In genomic region chr14:68333265-68333664, GRCh38 we compare ENCODE assay signal across 25 cellular contexts.
A peak's percentile ranks its signal among the peaks of the same experiment; 100 is the strongest.
DNase-seq lines count a peak whose midpoint lies in the region; ATAC-seq, FAIRE-seq and TF ChIP-seq lines count a peak whose summit lies in the region.
"Had no signal": no experiment of that assay in that cellular context is flagged by ENCODE, and none has a peak within 500 bp of the region (broad histone marks: within the 10 kb centered on the region; RNA-seq: fewer than 3 reads in every experiment).

No MANE protein-coding gene starts in this region.

- peaks cover 3% of the 10 kb centered on the region for H3K36me3 Mint-ChIP-seq in type B pancreatic cell
- H3K36me3 Mint-ChIP-seq: natural killer cell treated with Interleukin-12 subunit alpha and Interleukin-12 subunit beta and Interleukin-15 and Interleukin-18, amount 100 ng/mL, for 72 hours had no signal

- H3K4me3 ChIP-seq in left ventricle myocardium inferior: no peak overlapping the region
- H3K4me3 ChIP-seq in heart left ventricle: no peak overlapping the region
- H3K4me3 ChIP-seq in GM12878: no peak overlapping the region
- H3K4me3 ChIP-seq: cardiac muscle cell, right lobe of liver, upper lobe of right lung had no signal

- no peak for TF ChIP-seq POLR2A in heart left ventricle (IDR thresholded peaks at IDR 0.05)
- TF ChIP-seq POLR2A in GM12878 (IDR thresholded peaks at IDR 0.05; ENCODE audit: low read depth, low read length): no peak

- RAD21 ChIA-PET in GM12878 (lab: Charles Lee; ENCODE audit: unreplicated experiment): interaction anchor here (0.7 to 2.9 kb wide), 11 partner anchors 8 to 68 kb away, joined by 3 to 11 read pairs (median 4); no protein-coding TSS in a partner anchor

- CTCF ChIA-PET in GM12878 (lab: Yijun Ruan, JAX): interaction anchor here (0.6 to 2.4 kb wide), 3 partner anchors 19 to 86 kb away, joined by 3 to 10 read pairs (median 3); no protein-coding TSS in a partner anchor

- H3K9me3 ChIP-seq in left ventricle myocardium inferior (replicated peaks): no peaks in the 10 kb centered on the region
- H3K9me3 ChIP-seq in heart left ventricle: no peaks in the 10 kb centered on the region
- H3K9me3 ChIP-seq in GM12878 (replicated peaks; ENCODE audit: control insufficient read depth, insufficient read depth, low read length): no peaks in the 10 kb centered on the region
- H3K9me3 ChIP-seq: right lobe of liver, upper lobe of right lung had no signal

- peaks cover 14% of the 10 kb centered on the region for H3K4me1 ChIP-seq in left ventricle myocardium inferior
- H3K4me1 ChIP-seq in heart left ventricle: peaks cover 0 to 38% (median 3%) of the 10 kb centered on the region in 12 donors
- H3K4me1 ChIP-seq in GM12878 (ENCODE audit: control insufficient read depth, insufficient read depth, low read length): peaks cover 60% of the 10 kb centered on the region
- H3K4me1 ChIP-seq: parathyroid adenoma, right lobe of liver, upper lobe of right lung had no signal

- intact Hi-C loops in left ventricle myocardium inferior (cut with micrococcal nuclease) (no loop called here), heart left ventricle (cut with DNase I) (no loop called here), GM12878 (cut with micrococcal nuclease; ENCODE audit: unreplicated experiment) (no loop called here)

- H3K9ac ChIP-seq in GM12878 (ENCODE audit: control insufficient read depth, insufficient read depth, low read length): no peak overlapping the region
- H3K9ac ChIP-seq: parathyroid adenoma had no signal

- ATAC-seq in heart left ventricle (no peak), GM12878 (peak; percentile 79), HG03280 (IDR thresholded peaks at IDR 0.05; ENCODE audit: unreplicated experiment) (no peak)
- ATAC-seq: activated CD4-positive, alpha-beta T cell treated with anti-CD3 and anti-CD28 coated beads for 36 hours; activated T-cell treated with anti-CD3 and anti-CD28 coated beads, Interleukin-2, amount 50 U/mL, for 4 hours; natural killer cell treated with Interleukin-12 subunit alpha and Interleukin-12 subunit beta and Interleukin-15 and Interleukin-18, amount 100 ng/mL, for 72 hours; upper lobe of right lung had no signal

- H3K36me3 ChIP-seq in left ventricle myocardium inferior: no peaks in the 10 kb centered on the region
- no peaks in the 10 kb centered on the region for H3K36me3 ChIP-seq in heart left ventricle
- H3K36me3 ChIP-seq in GM12878 (ENCODE audit: control insufficient read depth in 2 of 2, insufficient read depth in 2 of 2, low read length in 1 of 2): no peaks in the 10 kb centered on the region
- H3K36me3 ChIP-seq: cardiac muscle cell, right lobe of liver, upper lobe of right lung had no signal

- H4K20me1 ChIP-seq in GM12878 (ENCODE audit: control insufficient read depth, insufficient read depth): no peaks in the 10 kb centered on the region

- FAIRE-seq in GM12878 (lab: Jason Lieb, UNC): no peak
- FAIRE-seq: A204.1, endometrium had no signal

- in situ Hi-C loops in GM12878 (cut with MboI): no loop called here

- no peak overlapping the region for H3K4me3 Mint-ChIP-seq in type B pancreatic cell
- H3K4me3 Mint-ChIP-seq: activated CD4-positive, alpha-beta T cell treated with anti-CD3 and anti-CD28 coated beads for 36 hours; activated T-cell treated with anti-CD3 and anti-CD28 coated beads, Interleukin-2, amount 50 U/mL, for 4 hours; dendritic cell treated with granulocyte-macrophage colony-stimulating factor and Interleukin-4, amounts not matched to agents 40 ng/mL and 50 ng/mL, for 4 days; natural killer cell treated with Interleukin-12 subunit alpha and Interleukin-12 subunit beta and Interleukin-15 and Interleukin-18, amount 100 ng/mL, for 72 hours had no signal

- H2AFZ ChIP-seq in GM12878 (ENCODE audit: control insufficient read depth, low read depth, low read length): no peak overlapping the region
- H2AFZ ChIP-seq: parathyroid adenoma had no signal

- POLR2A ChIA-PET in GM12878 (lab: Charles Lee): interaction anchor here (0.9 to 1.5 kb wide), 3 partner anchors 14 to 36 kb away, joined by 3 to 4 read pairs (median 3); no protein-coding TSS in a partner anchor

- H3K27ac ChIP-seq in left ventricle myocardium inferior (replicated peaks): peak overlapping the region; percentile 9
- H3K27ac ChIP-seq in heart left ventricle: peak overlapping the region in 1 of 12 donors; percentile 28
- H3K27ac ChIP-seq in GM12878 (ENCODE audit: control insufficient read depth, insufficient read depth): no peak overlapping the region
- H3K27ac ChIP-seq: cardiac muscle cell, parathyroid adenoma, right lobe of liver, upper lobe of right lung had no signal

- TF ChIP-seq CTCF in left ventricle myocardium inferior (IDR thresholded peaks at IDR 0.05; ENCODE audit: borderline replicate concordance): no peak
- TF ChIP-seq CTCF in heart left ventricle (IDR thresholded peaks at IDR 0.05): no peak
- no peak for TF ChIP-seq CTCF in GM12878 (IDR thresholded peaks at IDR 0.05 in 2 of 3, conservative IDR thresholded peaks at IDR 0.05 in 1 of 3; ENCODE audit: control insufficient read depth in 2 of 3, extremely low read depth in 1 of 3, insufficient read depth in 1 of 3, low read depth in 3 of 3, low read length in 3 of 3)
- TF ChIP-seq CTCF in type B pancreatic cell (conservative IDR thresholded peaks at IDR 0.05): no peak

- SMC1A ChIA-PET in GM12878 (lab: Charles Lee; ENCODE audit: uncharacterized antibody, unreplicated experiment): interaction anchor here (0.8 to 6.6 kb wide), 10 partner anchors 11 to 50 kb away, joined by 3 to 44 read pairs (median 16); no protein-coding TSS in a partner anchor

- H3K9me3 Mint-ChIP-seq in type B pancreatic cell: no peaks in the 10 kb centered on the region
- H3K9me3 Mint-ChIP-seq: activated T-cell treated with anti-CD3 and anti-CD28 coated beads, Interleukin-2, amount 50 U/mL, for 4 hours; dendritic cell treated with granulocyte-macrophage colony-stimulating factor and Interleukin-4, amounts not matched to agents 40 ng/mL and 50 ng/mL, for 4 days; natural killer cell treated with Interleukin-12 subunit alpha and Interleukin-12 subunit beta and Interleukin-15 and Interleukin-18, amount 100 ng/mL, for 72 hours had no signal

- TF ChIP-seq RAD21 in GM12878 (IDR thresholded peaks at IDR 0.05; ENCODE audit: insufficient read depth, low read depth, low read length): 0 out of 2 replicates have a peak, but pooled peaks have one; percentile 6

- no TSS peak for BruUV-seq in GM12878 (replicated peaks; lab: Mats Ljungman, UMichigan)

- no peaks in the 10 kb centered on the region for H3K79me2 ChIP-seq in GM12878 (ENCODE audit: control insufficient read depth, insufficient read depth, low read length)
- H3K79me2 ChIP-seq: parathyroid adenoma had no signal

- WGBS in heart left ventricle, 4 donors: 87 to 97% (median 93%) methylated on average over 1 of the region's 1 CpG
- WGBS in GM12878 (ENCODE audit: insufficient coverage, insufficient replicate concordance, low lambda C conversion rate, missing lambda C conversion rate): 0% methylated on average over 1 of the region's 1 CpG

- H3K27ac Mint-ChIP-seq in type B pancreatic cell: peak overlapping the region; percentile 22
- H3K27ac Mint-ChIP-seq: activated CD4-positive, alpha-beta T cell treated with anti-CD3 and anti-CD28 coated beads for 36 hours; dendritic cell treated with granulocyte-macrophage colony-stimulating factor and Interleukin-4, amounts not matched to agents 40 ng/mL and 50 ng/mL, for 4 days had no signal

- H3K27me3 Mint-ChIP-seq in type B pancreatic cell: no peaks in the 10 kb centered on the region
- H3K27me3 Mint-ChIP-seq: activated CD4-positive, alpha-beta T cell treated with anti-CD3 and anti-CD28 coated beads for 36 hours; dendritic cell treated with granulocyte-macrophage colony-stimulating factor and Interleukin-4, amounts not matched to agents 40 ng/mL and 50 ng/mL, for 4 days; natural killer cell treated with Interleukin-12 subunit alpha and Interleukin-12 subunit beta and Interleukin-15 and Interleukin-18, amount 100 ng/mL, for 72 hours had no signal

- no peak for TF ChIP-seq EP300 in GM12878 (IDR thresholded peaks at IDR 0.05; ENCODE audit: borderline replicate concordance in 1 of 2, control insufficient read depth in 1 of 2, low read depth in 2 of 2, low read length in 2 of 2)

- H3K27me3 ChIP-seq in left ventricle myocardium inferior (ENCODE audit: low read depth): no peaks in the 10 kb centered on the region
- no peaks in the 10 kb centered on the region for H3K27me3 ChIP-seq in heart left ventricle
- no peaks in the 10 kb centered on the region for H3K27me3 ChIP-seq in GM12878 (replicated peaks in 1 of 2; ENCODE audit: control insufficient read depth in 2 of 2, insufficient read depth in 2 of 2, low read length in 1 of 2)
- H3K27me3 ChIP-seq: cardiac muscle cell, right lobe of liver, upper lobe of right lung had no signal

- no peak for DNase-seq in left ventricle myocardium inferior
- no peak for DNase-seq in heart left ventricle
- peak; percentile 2 for DNase-seq in NAMALWA (ENCODE audit: low spot score)
- no peak for DNase-seq in GM12878 (ENCODE audit: low read depth, low spot score)
- DNase-seq in type B pancreatic cell (ENCODE audit: extremely low spot score, unreplicated experiment): no peak
- DNase-seq in NCI-H748 (lab: John Stamatoyannopoulos, UW; ENCODE audit: unreplicated experiment): no peak
- DNase-seq in cerebellar cortex (ENCODE audit: low spot score): no peak
- DNase-seq: activated CD4-positive, alpha-beta T cell treated with anti-CD3 and anti-CD28 coated beads for 36 hours; activated CD8-positive, alpha-beta memory T cell treated with anti-CD3 and anti-CD28 coated beads for 24 hours; activated naive CD4-positive, alpha-beta T cell treated with Interleukin-2 at 50 U/mL for 16 hours; activated T-cell treated with anti-CD3 and anti-CD28 coated beads, Interleukin-2, amount 50 U/mL, for 4 hours; amniotic stem cell; NCI-H1105; NCI-H2081 treated with DMSO at 0.1 percent for 48 hours; right lobe of liver; stimulated activated CD4-positive, alpha-beta T cell treated with anti-CD3 and anti-CD28 coated beads, Interleukin-15, amount 100 ng/mL, for 24 hours; SW 1271; upper lobe of right lung had no signal

- H3K4me2 ChIP-seq in GM12878 (ENCODE audit: control insufficient read depth, insufficient read depth): peak overlapping the region; percentile 54; the same call in 1 of the 2 replicates

- peaks cover 42% of the 10 kb centered on the region for H3K4me1 Mint-ChIP-seq in type B pancreatic cell (ENCODE audit: unreplicated experiment)

TF ChIP-seq in GM12878, 131 proteins besides CTCF, POLR2A, EP300 and RAD21 (continues in another document):
- 0 out of 2 replicates have a peak, but pooled peaks have one; percentile 20 for TF ChIP-seq NFIC (IDR thresholded peaks at IDR 0.05; ENCODE audit: low read depth, low read length)
